ENCODE assay signal across 8 cellular contexts in the genomic region with DNA sequence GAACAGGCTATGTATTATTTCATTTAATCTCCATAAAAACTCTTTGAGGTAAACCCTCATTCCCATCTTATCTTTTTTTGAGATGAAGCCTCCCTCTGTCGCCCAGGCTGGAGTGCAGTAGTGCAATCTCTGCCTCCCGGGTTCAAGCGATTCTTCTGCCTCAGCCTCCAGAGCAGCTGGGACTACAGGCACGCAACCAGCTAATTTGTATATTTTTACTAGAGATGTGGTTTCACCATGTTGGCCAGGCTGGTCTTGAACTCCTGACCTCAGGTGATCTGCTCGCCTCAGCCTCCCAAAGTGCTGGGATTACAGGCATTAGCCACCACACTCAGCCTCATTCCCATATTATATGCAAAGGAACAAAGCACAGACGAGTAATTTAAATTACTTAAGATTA. TPM values are rescaled to one million over a fixed set of nuclear protein-coding genes. Genes with fewer than 3 reads are reported as not detected.
DNase-seq lines count a peak whose midpoint lies in the region; ATAC-seq and TF ChIP-seq lines count a peak whose summit lies in the region.
"Not testable (repeated sequence)": the region's sequence is repeated elsewhere in the genome, so short reads cannot be mapped to it uniquely, and the experiment has no call there.

No MANE protein-coding gene starts in this region.

- H3K27me3 ChIP-seq in CD4-positive, CD25-positive, alpha-beta regulatory T cell (ENCODE audit: control insufficient read depth, insufficient read depth, low read length); HL-60 (ENCODE audit: insufficient read depth, poor library complexity, severe bottlenecking); RWPE2 (ENCODE audit: insufficient read depth, poor library complexity, severe bottlenecking); smooth muscle cell (ENCODE audit: low read depth): not testable (repeated sequence)

- not testable (repeated sequence) for H2AFZ ChIP-seq in smooth muscle cell (ENCODE audit: low read depth)

- H3K27me3 Mint-ChIP-seq in CD4-positive, CD25-positive, alpha-beta regulatory T cell; activated T-cell treated with anti-CD3 and anti-CD28 coated beads, Interleukin-2, amount 50 U/mL, for 72 hours (ENCODE audit: low read depth); chondrocyte (ENCODE audit: low read depth); naive B cell: not testable (repeated sequence)

- H3K27ac Mint-ChIP-seq in CD4-positive, CD25-positive, alpha-beta regulatory T cell, result peak overlapping the region; percentile 78 to 100 (median 99)
- peak overlapping the region; percentile 99 for H3K27ac Mint-ChIP-seq in activated T-cell treated with anti-CD3 and anti-CD28 coated beads, Interleukin-2, amount 50 U/mL, for 72 hours
- peak overlapping the region; percentile 18 for H3K27ac Mint-ChIP-seq in chondrocyte (ENCODE audit: unreplicated experiment)
- H3K27ac Mint-ChIP-seq in naive B cell, result peak overlapping the region in 2 of 6 donors; percentile 82 to 98

- WGBS in smooth muscle cell (ENCODE audit: low lambda C conversion rate), result 79% methylated on average over 6 of the region's 6 CpGs

- peaks cover 15 to 47% (median 35%) of the 10 kb centered on the region in 4 donors for H3K4me1 Mint-ChIP-seq in CD4-positive, CD25-positive, alpha-beta regulatory T cell
- H3K4me1 Mint-ChIP-seq in activated T-cell treated with anti-CD3 and anti-CD28 coated beads, Interleukin-2, amount 50 U/mL, for 72 hours (ENCODE audit: low read depth), result peaks cover 47% of the 10 kb centered on the region
- H3K4me1 Mint-ChIP-seq in chondrocyte (ENCODE audit: low read depth) (peaks cover 38% of the 10 kb centered on the region), naive B cell (peaks cover 22 to 34% (median 29%) of the 10 kb centered on the region in 3 donors)

- H3K4me1 ChIP-seq in CD4-positive, CD25-positive, alpha-beta regulatory T cell (ENCODE audit: control insufficient read depth, insufficient read depth, low read length, poor library complexity, severe bottlenecking), result peaks cover 17% of the 10 kb centered on the region
- H3K4me1 ChIP-seq in RWPE2 (ENCODE audit: insufficient read depth, poor library complexity, severe bottlenecking), result not testable (repeated sequence)
- peaks cover 14% of the 10 kb centered on the region for H3K4me1 ChIP-seq in smooth muscle cell (ENCODE audit: low read depth)

- ATAC-seq in CD4-positive, CD25-positive, alpha-beta regulatory T cell (ENCODE audit: low read depth in 2 of 2); RWPE2 (ENCODE audit: low read depth); activated T-cell treated with anti-CD3 and anti-CD28 coated beads, Interleukin-2, amount 50 U/mL, for 72 hours (replicated peaks in 1 of 2); naive B cell (ENCODE audit: low read depth in 2 of 2): not testable (repeated sequence)

- H3K9me3 Mint-ChIP-seq in CD4-positive, CD25-positive, alpha-beta regulatory T cell; activated T-cell treated with anti-CD3 and anti-CD28 coated beads, Interleukin-2, amount 50 U/mL, for 72 hours; chondrocyte (ENCODE audit: low read depth); naive B cell: not testable (repeated sequence)

- peak overlapping the region; percentile 98 for H3K4me2 ChIP-seq in smooth muscle cell

- not testable (repeated sequence) for TF ChIP-seq CTCF in HL-60 (IDR thresholded peaks at IDR 0.05; ENCODE audit: insufficient read depth, low read length); RWPE2 (IDR thresholded peaks at IDR 0.05; ENCODE audit: poor library complexity, severe bottlenecking); chondrocyte (IDR thresholded peaks at IDR 0.05); foreskin fibroblast (IDR thresholded peaks at IDR 0.05; ENCODE audit: low read depth, low read length); smooth muscle cell (IDR thresholded peaks at IDR 0.05; ENCODE audit: borderline replicate concordance, insufficient read depth, poor library complexity, severe bottlenecking)

- peaks cover 40% of the 10 kb centered on the region for H3K36me3 ChIP-seq in CD4-positive, CD25-positive, alpha-beta regulatory T cell (ENCODE audit: control insufficient read depth, insufficient read depth, low read length)
- H3K36me3 ChIP-seq in RWPE2 (ENCODE audit: low read depth), result peaks cover 53% of the 10 kb centered on the region
- H3K36me3 ChIP-seq in smooth muscle cell (ENCODE audit: low read depth), result not testable (repeated sequence)

- not testable (repeated sequence) for DNase-seq in CD4-positive, CD25-positive, alpha-beta regulatory T cell; HL-60 (ENCODE audit: low read depth in 1 of 2, low spot score in 1 of 2); RWPE2 (ENCODE audit: low spot score); activated T-cell treated with anti-CD3 and anti-CD28 coated beads, Interleukin-2, amount 50 U/mL, for 72 hours; chondrocyte (ENCODE audit: low spot score); foreskin fibroblast; naive B cell; smooth muscle cell (lab: John Stamatoyannopoulos, UW; ENCODE audit: unreplicated experiment)

- peak overlapping the region; percentile 87 for H3K27ac ChIP-seq in CD4-positive, CD25-positive, alpha-beta regulatory T cell (ENCODE audit: insufficient read depth, low read length, poor library complexity, severe bottlenecking)
- H3K27ac ChIP-seq in HL-60 (replicated peaks), result not testable (repeated sequence)
- H3K27ac ChIP-seq in RWPE2 (ENCODE audit: poor library complexity, severe bottlenecking) (peak overlapping the region; percentile 80), smooth muscle cell (ENCODE audit: low read depth) (peak overlapping the region; percentile 81)

- peak overlapping the region; percentile 4 for H3K9ac ChIP-seq in smooth muscle cell (ENCODE audit: low read depth)

- not testable (repeated sequence) for H3K9me3 ChIP-seq in CD4-positive, CD25-positive, alpha-beta regulatory T cell (ENCODE audit: control insufficient read depth in 2 of 2, low read length in 2 of 2); RWPE2 (ENCODE audit: severe bottlenecking); smooth muscle cell (replicated peaks; ENCODE audit: low read depth)

- peak overlapping the region; percentile 98 for H3K4me3 ChIP-seq in CD4-positive, CD25-positive, alpha-beta regulatory T cell (ENCODE audit: low read depth, low read length)
- peak overlapping the region; percentile 61 for H3K4me3 ChIP-seq in HL-60 (replicated peaks; ENCODE audit: insufficient read depth, low read length)
- H3K4me3 ChIP-seq in RWPE2 (ENCODE audit: severe bottlenecking), result peak overlapping the region; percentile 78
- H3K4me3 ChIP-seq in foreskin fibroblast (ENCODE audit: low read depth in 1 of 2, low read length in 2 of 2), result peak overlapping the region; percentile 72 to 75
- peak overlapping the region; percentile 87 for H3K4me3 ChIP-seq in smooth muscle cell

- peak overlapping the region; percentile 96 to 100 (median 100) for H3K4me3 Mint-ChIP-seq in CD4-positive, CD25-positive, alpha-beta regulatory T cell
- peak overlapping the region; percentile 92 to 99 for H3K4me3 Mint-ChIP-seq in activated T-cell treated with anti-CD3 and anti-CD28 coated beads, Interleukin-2, amount 50 U/mL, for 72 hours
- peak overlapping the region; percentile 99 for H3K4me3 Mint-ChIP-seq in chondrocyte (ENCODE audit: unreplicated experiment)
- H3K4me3 Mint-ChIP-seq in naive B cell, result peak overlapping the region; percentile 38 to 100 (median 100)

- peaks cover 39% of the 10 kb centered on the region for H4K20me1 ChIP-seq in smooth muscle cell (ENCODE audit: low read depth)

- peaks cover 37% of the 10 kb centered on the region for H3K36me3 Mint-ChIP-seq in CD4-positive, CD25-positive, alpha-beta regulatory T cell
- peaks cover 17 to 43% of the 10 kb centered on the region in 2 donors for H3K36me3 Mint-ChIP-seq in activated T-cell treated with anti-CD3 and anti-CD28 coated beads, Interleukin-2, amount 50 U/mL, for 72 hours (ENCODE audit: insufficient read depth in 2 of 2)
- H3K36me3 Mint-ChIP-seq in chondrocyte (ENCODE audit: low read depth) (peaks cover 35% of the 10 kb centered on the region), naive B cell (peaks cover 19 to 20% of the 10 kb centered on the region in 2 donors)

- H3F3A ChIP-seq in smooth muscle cell (ENCODE audit: low read depth), result peaks cover 34% of the 10 kb centered on the region

- peaks cover 24% of the 10 kb centered on the region for H3K79me2 ChIP-seq in smooth muscle cell (ENCODE audit: low read depth)

RNA-seq across cellular contexts. Expression of gene RPL6, which starts 1.7 kb away (rescaled TPM):
- 1,320 TPM for total RNA-seq in CD4-positive, CD25-positive, alpha-beta regulatory T cell
- polyA plus RNA-seq in CD4-positive, CD25-positive, alpha-beta regulatory T cell, result 100 to 1,000 TPM; 375 to 624 (median 546) TPM
- total RNA-seq in activated T-cell treated with anti-CD3 and anti-CD28 coated beads, Interleukin-2, amount 50 U/mL, for 72 hours, result 1,000 to 10,000 TPM; 1,335 to 1,400 TPM
- 896 to 952 TPM (median 905 TPM) in 3 replicates for total RNA-seq in chondrocyte
- polyA plus RNA-seq in naive B cell (ENCODE audit: low read depth in 6 of 6), result 100 to 1,000 TPM; 265 to 541 (median 474) TPM
- total RNA-seq in smooth muscle cell, result 1,517 and 1,797 TPM in 2 replicates
- 333 and 366 TPM in 2 replicates for polyA plus RNA-seq in smooth muscle cell

RNA-seq across cellular contexts. Expression of gene PTPN11, which starts 11.1 kb away (rescaled TPM):
- 51.9 TPM for total RNA-seq in CD4-positive, CD25-positive, alpha-beta regulatory T cell
- polyA plus RNA-seq in CD4-positive, CD25-positive, alpha-beta regulatory T cell, result 10 to 100 TPM; 57.0 to 66.9 (median 62.2) TPM
- total RNA-seq in activated T-cell treated with anti-CD3 and anti-CD28 coated beads, Interleukin-2, amount 50 U/mL, for 72 hours, result 10 to 100 TPM; 92.4 to 93.7 TPM
- total RNA-seq in chondrocyte (114 to 141 TPM (median 139 TPM) in 3 replicates), smooth muscle cell (73.7 and 77.2 TPM in 2 replicates)
- polyA plus RNA-seq in naive B cell (ENCODE audit: low read depth in 6 of 6) (10 to 100 TPM; 29.3 to 86.3 (median 76.2) TPM), smooth muscle cell (44.6 and 60.7 TPM in 2 replicates)

RNA-seq across cellular contexts. Expression of gene HECTD4, which starts 25.5 kb away (rescaled TPM):
- 59.3 TPM for total RNA-seq in CD4-positive, CD25-positive, alpha-beta regulatory T cell
- 1 to 10 TPM; 2.1 to 3.4 (median 2.6) TPM for polyA plus RNA-seq in CD4-positive, CD25-positive, alpha-beta regulatory T cell
- 10 to 100 TPM; 39.6 to 43.3 TPM for total RNA-seq in activated T-cell treated with anti-CD3 and anti-CD28 coated beads, Interleukin-2, amount 50 U/mL, for 72 hours
- total RNA-seq in chondrocyte (40.7 to 57.0 TPM (median 42.7 TPM) in 3 replicates), smooth muscle cell (14.7 and 16.9 TPM in 2 replicates)
- polyA plus RNA-seq in naive B cell (ENCODE audit: low read depth in 6 of 6) (10 to 100 TPM in 1 of 6 donors, 1 to 10 TPM in 5; 6.1 to 19.1 (median 8.0) TPM), smooth muscle cell (6.6 and 16.4 TPM in 2 replicates)
